Comparison of ENCODE assay signal across 8 cellular contexts in genomic region chr2:18976112-18976961, GRCh38.
DNase-seq lines count a peak whose midpoint lies in the region; ATAC-seq, FAIRE-seq and TF ChIP-seq lines count a peak whose summit lies in the region.

No MANE protein-coding gene starts in this region.

- FAIRE-seq in GM12892 (lab: Jason Lieb, UNC) (peak; percentile 24), urothelium cell line (lab: Jason Lieb, UNC) (peak; percentile 20)

- ATAC-seq in HG02678 (IDR thresholded peaks at IDR 0.05; ENCODE audit: unreplicated experiment) (peak; percentile 85), left ventricle myocardium superior (peak; percentile 80)

- H3K4me1 ChIP-seq in BE2C: no peaks in the 10 kb centered on the region

- no peaks in the 10 kb centered on the region for H3K9me3 ChIP-seq in BE2C

- intact Hi-C loops in left ventricle myocardium superior (cut with micrococcal nuclease): no loop called here

- H3K27me3 ChIP-seq in BE2C: no peaks in the 10 kb centered on the region

- DNase-seq in GM12892 (ENCODE audit: insufficient read length) (no peak), NCI-H2196 treated with DMSO at 0.1 percent for 48 hours (lab: John Stamatoyannopoulos, UW; ENCODE audit: unreplicated experiment) (peak; percentile 68), left ventricle myocardium superior (no peak), urothelium cell line (ENCODE audit: low spot score) (peak; percentile 62), superior temporal gyrus (ENCODE audit: extremely low spot score) (no peak), BE2C (no peak)
- DNase-seq in activated CD4-positive, CD25-positive, alpha-beta regulatory T cell treated with anti-CD3 and anti-CD28 coated beads, Interleukin-2, amount 50 U/mL, for 72 hours: no peak

- no peak for TF ChIP-seq CTCF in BE2C (IDR thresholded peaks at IDR 0.05; ENCODE audit: low read depth, low read length)

- H3K4me3 ChIP-seq in BE2C (ENCODE audit: low read depth, low read length): no peak overlapping the region

- H3K36me3 ChIP-seq in BE2C: no peaks in the 10 kb centered on the region

- TF ChIP-seq POLR2A in GM12892 (IDR thresholded peaks at IDR 0.05; ENCODE audit: low read depth, low read length): no peak

Comparison
In these comparisons a context has a peak if more than half of its experiments do, and no peak if none do; other contexts are left out.
1. DNase-seq: peak in NCI-H2196 treated with DMSO at 0.1 percent for 48 hours (single experiment) and urothelium cell line (single experiment); none in GM12892 (single experiment), left ventricle myocardium superior (single experiment), superior temporal gyrus (single experiment), activated CD4-positive, CD25-positive, alpha-beta regulatory T cell treated with anti-CD3 and anti-CD28 coated beads, Interleukin-2, amount 50 U/mL, for 72 hours (single experiment) and BE2C (single experiment).